21 cellular contexts compared by ENCODE assay signal in genomic region chr5:77748160-77748559, GRCh38. TPM values are rescaled to one million over a fixed set of nuclear protein-coding genes. Genes with fewer than 3 reads are reported as not detected.
DNase-seq lines count a peak whose midpoint lies in the region; ATAC-seq and TF ChIP-seq lines count a peak whose summit lies in the region.
"Had no signal": no experiment of that assay in that cellular context is flagged by ENCODE, and none has a peak within 500 bp of the region (broad histone marks: within the 10 kb centered on the region; RNA-seq: fewer than 3 reads in every experiment).

No MANE protein-coding gene starts in this region.

- H3K9me3 Mint-ChIP-seq in WTC11, result no peaks in the 10 kb centered on the region
- H3K9me3 Mint-ChIP-seq in nephron progenitor cell, result peaks cover 16% of the 10 kb centered on the region

- CTCF ChIA-PET in WTC11 (lab: Charles Lee), result no interaction called here

- in situ Hi-C loops in G401 (cut with HindIII; ENCODE audit: low sequenced_read_pairs), result no loop called here

- no peak overlapping the region for H3K4me3 Mint-ChIP-seq in WTC11
- no peak overlapping the region for H3K4me3 Mint-ChIP-seq in nephron progenitor cell
- H3K4me3 Mint-ChIP-seq: CD4-positive, CD25-positive, alpha-beta regulatory T cell had no signal

- ATAC-seq in WTC11 (no peak), GM21619 (IDR thresholded peaks at IDR 0.05; ENCODE audit: unreplicated experiment) (no peak)
- ATAC-seq: GM12878, HCT116 had no signal

- H3K4me1 Mint-ChIP-seq in WTC11, result peaks cover 72% of the 10 kb centered on the region
- H3K4me1 Mint-ChIP-seq in nephron progenitor cell, result peaks cover 5% of the 10 kb centered on the region

- no peak for TF ChIP-seq CTCF in WTC11 (IDR thresholded peaks at IDR 0.05)
- TF ChIP-seq CTCF in nephron progenitor cell (IDR thresholded peaks at IDR 0.05), result no peak

- H3K27me3 Mint-ChIP-seq in WTC11 (ENCODE audit: low read depth) (no peaks in the 10 kb centered on the region), nephron progenitor cell (ENCODE audit: low read depth, poor library complexity) (no peaks in the 10 kb centered on the region)
- H3K27me3 Mint-ChIP-seq: CD4-positive, CD25-positive, alpha-beta regulatory T cell had no signal

- DNase-seq in NCI-H82 (lab: John Stamatoyannopoulos, UW), result peak; percentile 35
- DNase-seq in NCI-H82 treated with DMSO at 0.1 percent for 48 hours (lab: John Stamatoyannopoulos, UW; ENCODE audit: unreplicated experiment), result no peak
- DNase-seq in G401 (ENCODE audit: low spot score), result peak; percentile 22
- DNase-seq in WTC11 (ENCODE audit: low spot score), result no peak
- DNase-seq in nephron progenitor cell, result no peak
- DNase-seq in CD1c-positive myeloid dendritic cell (ENCODE audit: extremely low spot score), result no peak
- DNase-seq in SIG-M5 (lab: John Stamatoyannopoulos, UW), result no peak
- DNase-seq: CD4-positive, CD25-positive, alpha-beta regulatory T cell; DMS53; GDM1; IMR-90; MM.1S; NCI-H1417 treated with DMSO at 0.1 percent for 48 hours; NCI-H1930; NCI-H2107; NCI-H774; Peyer's patch; SHP77 treated with DMSO at 0.1 percent for 48 hours had no signal

- H3K36me3 Mint-ChIP-seq in WTC11, result no peaks in the 10 kb centered on the region
- H3K36me3 Mint-ChIP-seq in nephron progenitor cell (ENCODE audit: low read depth), result peaks cover 46% of the 10 kb centered on the region

- peak overlapping the region; percentile 68 for H3K27ac Mint-ChIP-seq in WTC11
- H3K27ac Mint-ChIP-seq in nephron progenitor cell, result peak overlapping the region; percentile 54
- H3K27ac Mint-ChIP-seq: CD4-positive, CD25-positive, alpha-beta regulatory T cell had no signal

- POLR2A ChIA-PET in WTC11 (lab: Charles Lee), result no interaction called here

TF ChIP-seq in WTC11, 78 proteins besides CTCF, POLR2A, EP300 and RAD21:
- TF ChIP-seq USF2 (CRISPR knock-in tag; IDR thresholded peaks at IDR 0.05) (no peak), TCF7 (CRISPR knock-in tag; IDR thresholded peaks at IDR 0.05; ENCODE audit: low read depth) (no peak), KAT7 (CRISPR knock-in tag; IDR thresholded peaks at IDR 0.05; ENCODE audit: borderline replicate concordance) (no peak), CBFB (CRISPR knock-in tag; IDR thresholded peaks at IDR 0.05; ENCODE audit: low read depth) (no peak), ZNF317 (CRISPR knock-in tag; IDR thresholded peaks at IDR 0.05; ENCODE audit: borderline replicate concordance, low read depth) (no peak), JAZF1 (CRISPR knock-in tag; IDR thresholded peaks at IDR 0.05) (no peak), ERG (CRISPR knock-in tag; IDR thresholded peaks at IDR 0.05) (no peak), ZNF263 (CRISPR knock-in tag; IDR thresholded peaks at IDR 0.05; ENCODE audit: low read depth) (no peak), ZNF512 (CRISPR knock-in tag; IDR thresholded peaks at IDR 0.05; ENCODE audit: borderline replicate concordance) (no peak), GABPB1 (CRISPR knock-in tag; IDR thresholded peaks at IDR 0.05) (no peak), ZNF396 (CRISPR knock-in tag; IDR thresholded peaks at IDR 0.05; ENCODE audit: borderline replicate concordance) (no peak), ESRRA (CRISPR knock-in tag; IDR thresholded peaks at IDR 0.05; ENCODE audit: borderline replicate concordance) (no peak), FOXJ3 (CRISPR knock-in tag; IDR thresholded peaks at IDR 0.05; ENCODE audit: borderline replicate concordance) (no peak), MYBL2 (CRISPR knock-in tag; IDR thresholded peaks at IDR 0.05) (no peak), IRF2 (CRISPR knock-in tag; IDR thresholded peaks at IDR 0.05; ENCODE audit: borderline replicate concordance, low read depth) (no peak), E2F5 (CRISPR knock-in tag; IDR thresholded peaks at IDR 0.05) (no peak), ZNF532 (CRISPR knock-in tag; IDR thresholded peaks at IDR 0.05; ENCODE audit: borderline replicate concordance) (no peak), ATF1 (CRISPR knock-in tag; IDR thresholded peaks at IDR 0.05) (no peak), ZNF219 (CRISPR knock-in tag; IDR thresholded peaks at IDR 0.05; ENCODE audit: borderline replicate concordance) (no peak)

RNA-seq across cellular contexts. Expression of gene TBCA, which starts 28.0 kb away (rescaled TPM):
- total RNA-seq in G401 (2014; rRNA removed; shearing (Covaris generic)), result 493 and 498 TPM in 2 replicates
- total RNA-seq in WTC11 (2021), result 310 to 327 TPM (median 323 TPM) in 3 replicates

Comparison
In these comparisons a context has a peak if more than half of its experiments do, and no peak if none do; other contexts are left out.
1. DNase-seq: peak in NCI-H82 (single experiment) and G401 (single experiment); none in NCI-H82 treated with DMSO at 0.1 percent for 48 hours (single experiment), WTC11 (single experiment), nephron progenitor cell (single experiment), CD1c-positive myeloid dendritic cell (single experiment) and SIG-M5 (single experiment).